11 cellular contexts compared by ENCODE assay signal in the genomic region with DNA sequence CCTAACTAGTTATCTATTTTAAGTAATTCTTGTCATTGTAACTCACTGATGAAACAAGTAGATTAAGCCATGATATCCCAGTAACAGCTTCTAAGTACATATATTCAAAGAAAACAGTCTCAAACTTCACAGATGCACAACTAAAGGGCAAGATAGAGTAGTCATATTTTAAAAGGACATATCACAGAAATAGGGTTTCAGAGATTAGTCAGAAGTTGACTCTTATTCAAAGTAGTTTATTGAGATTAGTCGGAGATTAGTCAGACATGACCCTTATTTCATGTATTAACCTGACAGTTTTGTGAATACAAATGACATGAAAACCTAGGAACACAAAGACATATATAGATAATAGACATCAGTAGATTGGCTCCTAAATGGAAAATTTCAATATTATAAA.
A peak's percentile ranks its signal among the peaks of the same experiment; 100 is the strongest.
DNase-seq lines count a peak whose midpoint lies in the region; ATAC-seq, FAIRE-seq and TF ChIP-seq lines count a peak whose summit lies in the region.
"Had no signal": no experiment of that assay in that cellular context is flagged by ENCODE, and none has a peak within 500 bp of the region (broad histone marks: within the 10 kb centered on the region; RNA-seq: fewer than 3 reads in every experiment).

No MANE protein-coding gene starts in this region.

- peak overlapping the region; percentile 33 for H3K4me3 Mint-ChIP-seq in activated naive CD8-positive, alpha-beta T cell treated with anti-CD3 and anti-CD28 coated beads, Interleukin-2, amount 50 U/mL, for 24 hours
- H3K4me3 Mint-ChIP-seq: effector memory CD8-positive, alpha-beta T cell had no signal

- peak; percentile 84 for ATAC-seq in GM19467 (IDR thresholded peaks at IDR 0.05; ENCODE audit: unreplicated experiment)
- peak; percentile 87 for ATAC-seq in HG03103 (IDR thresholded peaks at IDR 0.05; ENCODE audit: low read depth, unreplicated experiment)
- ATAC-seq in activated naive CD8-positive, alpha-beta T cell treated with anti-CD3 and anti-CD28 coated beads, Interleukin-2, amount 50 U/mL, for 24 hours = peak; percentile 98
- ATAC-seq: effector memory CD8-positive, alpha-beta T cell had no signal

- H3K27me3 ChIP-seq in GM06990 (replicated peaks; ENCODE audit: control insufficient read depth, insufficient read depth, low read length) = no peaks in the 10 kb centered on the region
- H3K27me3 ChIP-seq: neutrophil had no signal

- FAIRE-seq in urothelium cell line (lab: Jason Lieb, UNC) = no peak

- no peak for TF ChIP-seq CTCF in GM06990 (IDR thresholded peaks at IDR 0.05; ENCODE audit: insufficient read depth, low read length, poor library complexity, severe bottlenecking)

- DNase-seq in GM06990 (ENCODE audit: extremely low read depth, insufficient read length) (peak; percentile 38), UCSD-AML1 (lab: John Stamatoyannopoulos, UW; ENCODE audit: unreplicated experiment) (no peak), urothelium cell line (ENCODE audit: low spot score) (no peak), NCI-H1105 (lab: John Stamatoyannopoulos, UW) (no peak)
- no peak for DNase-seq in activated naive CD8-positive, alpha-beta T cell treated with anti-CD3 and anti-CD28 coated beads, Interleukin-2, amount 50 U/mL, for 24 hours
- no peak for DNase-seq in stimulated activated CD4-positive, alpha-beta T cell treated with anti-CD3 and anti-CD28 coated beads, Interleukin-12 subunit alpha, Interleukin-12 subunit beta, amount 100 ng/mL, for 4 hours
- DNase-seq: effector memory CD8-positive, alpha-beta T cell; stimulated activated naive CD4-positive, alpha-beta T cell treated with Interleukin-2 at 50 U/mL for 16 hours had no signal

- no peaks in the 10 kb centered on the region; the same call in none of the 2 replicates for H3K36me3 ChIP-seq in GM06990 (ENCODE audit: control insufficient read depth, insufficient read depth, low read length)

- peaks cover 13% of the 10 kb centered on the region for H3K36me3 Mint-ChIP-seq in activated naive CD8-positive, alpha-beta T cell treated with anti-CD3 and anti-CD28 coated beads, Interleukin-2, amount 50 U/mL, for 24 hours (ENCODE audit: low read depth)

- H3K27me3 Mint-ChIP-seq in activated naive CD8-positive, alpha-beta T cell treated with anti-CD3 and anti-CD28 coated beads, Interleukin-2, amount 50 U/mL, for 24 hours = no peaks in the 10 kb centered on the region
- H3K27me3 Mint-ChIP-seq: effector memory CD8-positive, alpha-beta T cell had no signal

- no peaks in the 10 kb centered on the region for H3K9me3 Mint-ChIP-seq in activated naive CD8-positive, alpha-beta T cell treated with anti-CD3 and anti-CD28 coated beads, Interleukin-2, amount 50 U/mL, for 24 hours
- H3K9me3 Mint-ChIP-seq: effector memory CD8-positive, alpha-beta T cell had no signal

- H3K4me3 ChIP-seq in GM06990 (replicated peaks; ENCODE audit: low read depth, low read length) = no peak overlapping the region

- H3K27ac Mint-ChIP-seq in activated naive CD8-positive, alpha-beta T cell treated with anti-CD3 and anti-CD28 coated beads, Interleukin-2, amount 50 U/mL, for 24 hours = peak overlapping the region; percentile 82

- H3K4me1 Mint-ChIP-seq in activated naive CD8-positive, alpha-beta T cell treated with anti-CD3 and anti-CD28 coated beads, Interleukin-2, amount 50 U/mL, for 24 hours = peaks cover 28% of the 10 kb centered on the region
